1 cellular context compared by ENCODE assay signal in the genomic region with DNA sequence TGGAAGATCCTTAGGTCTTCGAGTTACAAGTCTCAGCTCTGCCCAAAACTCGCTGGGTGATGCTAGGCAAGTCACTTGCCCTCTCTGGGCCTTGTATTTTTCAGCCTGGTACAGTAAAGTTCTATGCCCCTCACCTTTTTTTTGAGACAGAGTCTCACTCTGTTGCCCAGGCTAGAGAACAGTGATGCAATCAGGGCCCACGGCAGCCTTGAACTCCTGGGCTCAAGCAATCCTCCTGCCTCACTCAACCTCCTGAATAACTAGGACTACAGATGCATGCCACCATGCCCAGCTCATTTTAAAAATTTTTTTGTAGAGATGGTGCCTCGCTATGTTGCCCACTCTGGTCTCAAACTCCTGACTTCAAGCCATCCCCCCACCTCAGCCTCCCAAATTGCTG.
TF ChIP-seq lines count a peak whose summit lies in the region.

No MANE protein-coding gene starts in this region.

TF ChIP-seq in A549, 52 proteins besides CTCF, POLR2A, EP300 and RAD21 (continued from another document):
- no peak for TF ChIP-seq NPAS2 (CRISPR knock-in tag; IDR thresholded peaks at IDR 0.05; ENCODE audit: borderline replicate concordance)
- peak; percentile 40; the same call in 1 of the 2 replicates for TF ChIP-seq KDM1A (IDR thresholded peaks at IDR 0.05; ENCODE audit: low read depth)
- TF ChIP-seq ZC3H11A (IDR thresholded peaks at IDR 0.05), result no peak
- TF ChIP-seq, protein P1, sequence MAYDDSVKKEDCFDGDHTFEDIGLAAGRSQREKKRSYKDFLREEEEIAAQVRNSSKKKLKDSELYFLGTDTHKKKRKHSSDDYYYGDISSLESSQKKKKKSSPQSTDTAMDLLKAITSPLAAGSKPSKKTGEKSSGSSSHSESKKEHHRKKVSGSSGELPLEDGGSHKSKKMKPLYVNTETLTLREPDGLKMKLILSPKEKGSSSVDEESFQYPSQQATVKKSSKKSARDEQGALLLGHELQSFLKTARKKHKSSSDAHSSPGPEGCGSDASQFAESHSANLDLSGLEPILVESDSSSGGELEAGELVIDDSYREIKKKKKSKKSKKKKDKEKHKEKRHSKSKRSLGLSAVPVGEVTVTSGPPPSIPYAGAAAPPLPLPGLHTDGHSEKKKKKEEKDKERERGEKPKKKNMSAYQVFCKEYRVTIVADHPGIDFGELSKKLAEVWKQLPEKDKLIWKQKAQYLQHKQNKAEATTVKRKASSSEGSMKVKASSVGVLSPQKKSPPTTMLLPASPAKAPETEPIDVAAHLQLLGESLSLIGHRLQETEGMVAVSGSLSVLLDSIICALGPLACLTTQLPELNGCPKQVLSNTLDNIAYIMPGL (CRISPR knock-in tag; IDR thresholded peaks at IDR 0.05; ENCODE audit: borderline replicate concordance), result no peak
TF ChIP-seq in A549: peak in this region for 1.
